Comparison of ENCODE assay signal across 22 cellular contexts in genomic region chr7:116971869-116972268, GRCh38. TPM values are rescaled to one million over a fixed set of nuclear protein-coding genes. Genes with fewer than 3 reads are reported as not detected.
DNase-seq lines count a peak whose midpoint lies in the region; ATAC-seq, FAIRE-seq and TF ChIP-seq lines count a peak whose summit lies in the region.
"Had no signal": no experiment of that assay in that cellular context is flagged by ENCODE, and none has a peak within 500 bp of the region (broad histone marks: within the 10 kb centered on the region; RNA-seq: fewer than 3 reads in every experiment).

No MANE protein-coding gene starts in this region.

- peak overlapping the region; percentile 26 to 66; a peak in 2 of 4 replicates for H3K9ac ChIP-seq in K562 (ENCODE audit: insufficient read depth in 1 of 2, low read depth in 2 of 2, low read length in 2 of 2)
- H3K9ac ChIP-seq: BLaER1 treated with 17β-estradiol and CSF1 and Interleukin-3, amounts not matched to agents 10 nM and 100 nM had no signal

- H3K36me3 ChIP-seq in K562 (ENCODE audit: control insufficient read depth, insufficient read depth, low read length), result no peaks in the 10 kb centered on the region
- H3K36me3 ChIP-seq: SJSA1 had no signal

- peaks cover 28% of the 10 kb centered on the region; the same call in 2 of the 3 replicates for H3K79me2 ChIP-seq in K562 (ENCODE audit: control insufficient read depth, insufficient read depth, low read length)

- H3K9me1 ChIP-seq in K562 (ENCODE audit: control insufficient read depth, insufficient read depth, low read length), result no peaks in the 10 kb centered on the region

- no peak for TF ChIP-seq EP300 in K562 (IDR thresholded peaks at IDR 0.05; ENCODE audit: low read length)

- POLR2A ChIA-PET in activated CD4-positive, alpha-beta T cell treated with anti-CD3 and anti-CD28 coated beads for 36 hours (lab: Charles Lee), result interaction anchor here (0.5 to 1.3 kb wide), 2 partner anchors 8 to 15 kb away, joined by 3 to 5 read pairs; no protein-coding TSS in a partner anchor
- POLR2A ChIA-PET in K562 (lab: Yijun Ruan, JAX), result interaction anchor here (1.2 to 5.0 kb wide), 5 partner anchors 7 to 155 kb away, joined by 4 to 40 read pairs (median 10); partner anchors contain the start of gene ST7

- 19% methylated on average over 4 of the region's 4 CpGs for WGBS in K562 (ENCODE audit: insufficient coverage, low coverage, missing lambda C conversion rate)

- no peaks in the 10 kb centered on the region for H3K27me3 ChIP-seq in K562 (ENCODE audit: control insufficient read depth in 2 of 2, insufficient read depth in 2 of 2, low read length in 2 of 2)
- H3K27me3 ChIP-seq: BLaER1 treated with 17β-estradiol and CSF1 and Interleukin-3, amounts not matched to agents 10 nM and 100 nM; SJSA1 had no signal

- peak; percentile 34 for DNase-seq in activated CD4-positive, alpha-beta T cell treated with anti-CD3 and anti-CD28 coated beads, Interleukin-2, amount 10 ng/mL, durations not matched to agents 24 days and 14 days
- no peak for DNase-seq in activated CD4-positive, alpha-beta T cell treated with anti-CD3 and anti-CD28 coated beads for 36 hours
- peak in 1 of 4 experiments; percentile 72 for DNase-seq in K562 (ENCODE audit: extremely low read depth in 1 of 4, low spot score in 3 of 4)
- peak; percentile 68 for DNase-seq in islet precursor cell
- no peak for DNase-seq in neural crest cell (ENCODE audit: low read depth, low spot score)
- no peak for DNase-seq in A172 (ENCODE audit: low spot score)
- DNase-seq in central memory CD4-positive, alpha-beta T cell, result no peak
- no peak for DNase-seq in NCI-H2171 (lab: John Stamatoyannopoulos, UW)
- DNase-seq: CD4-positive, alpha-beta memory T cell; DND-41; GOT3; NCI-H1092; NCI-H1436 treated with DMSO at 0.1 percent for 48 hours; NCI-H2029; NCI-H345; NCI-H524; NCI-H82 had no signal

- FAIRE-seq in K562 (lab: Jason Lieb, UNC), result no peak
- FAIRE-seq: GM18507, RCC 7860 had no signal

- no peak overlapping the region for H3K27ac Mint-ChIP-seq in activated CD4-positive, alpha-beta T cell treated with anti-CD3 and anti-CD28 coated beads, Interleukin-2, amount 10 ng/mL, durations not matched to agents 24 days and 14 days
- no peak overlapping the region for H3K27ac Mint-ChIP-seq in activated CD4-positive, alpha-beta T cell treated with anti-CD3 and anti-CD28 coated beads for 36 hours
- peak overlapping the region; percentile 36 for H3K27ac Mint-ChIP-seq in neural crest cell (ENCODE audit: unreplicated experiment)
- H3K27ac Mint-ChIP-seq: CD4-positive, alpha-beta memory T cell had no signal

- intact Hi-C loops in activated CD4-positive, alpha-beta T cell treated with anti-CD3 and anti-CD28 coated beads, Interleukin-2, amount 10 ng/mL, durations not matched to agents 24 days and 14 days (cut with micrococcal nuclease), result no loop called here
- intact Hi-C loops in activated CD4-positive, alpha-beta T cell treated with anti-CD3 and anti-CD28 coated beads for 36 hours (cut with DNase I, micrococcal nuclease), result no loop called here
- intact Hi-C loops in K562 (cut with micrococcal nuclease), result no loop called here

- BruUV-seq in K562 (replicated peaks; lab: Mats Ljungman, UMichigan), result no TSS peak

- H3K9me3 ChIP-seq in K562 (replicated peaks; ENCODE audit: control insufficient read depth, insufficient read depth, low read depth, low read length), result no peaks in the 10 kb centered on the region
- H3K9me3 ChIP-seq: SJSA1 had no signal

- TF ChIP-seq CTCF in K562 (IDR thresholded peaks at IDR 0.05 in 2 of 3, conservative IDR thresholded peaks at IDR 0.05 in 1 of 3; ENCODE audit: insufficient read depth in 2 of 3, low read depth in 1 of 3, low read length in 3 of 3) (no peak), neural crest cell (conservative IDR thresholded peaks at IDR 0.05) (no peak)

- peaks cover 10% of the 10 kb centered on the region for H3K27me3 Mint-ChIP-seq in activated CD4-positive, alpha-beta T cell treated with anti-CD3 and anti-CD28 coated beads, Interleukin-2, amount 10 ng/mL, durations not matched to agents 24 days and 14 days
- no peaks in the 10 kb centered on the region for H3K27me3 Mint-ChIP-seq in activated CD4-positive, alpha-beta T cell treated with anti-CD3 and anti-CD28 coated beads for 36 hours
- H3K27me3 Mint-ChIP-seq in neural crest cell (ENCODE audit: low read depth), result no peaks in the 10 kb centered on the region

- H4K20me1 ChIP-seq in K562 (replicated peaks; ENCODE audit: control insufficient read depth, insufficient read depth, low read length), result no peaks in the 10 kb centered on the region

- no peak for TF ChIP-seq POLR2A in K562 (conservative IDR thresholded peaks at IDR 0.05)

- in situ Hi-C loops in K562 (cut with MboI), result loop anchor here (25.0 kb wide), 1 partner anchor 1215 kb away; the partner anchor contains the start of gene LSM8

- no peak for ATAC-seq in activated CD4-positive, alpha-beta T cell treated with anti-CD3 and anti-CD28 coated beads for 36 hours
- ATAC-seq in K562, result peak; percentile 62

- peak overlapping the region; percentile 70 for H3K4me2 ChIP-seq in K562 (ENCODE audit: insufficient read depth, low read length)
- H3K4me2 ChIP-seq: BLaER1 treated with 17β-estradiol and CSF1 and Interleukin-3, amounts not matched to agents 10 nM and 100 nM had no signal

- no peaks in the 10 kb centered on the region for H3K9me3 Mint-ChIP-seq in activated CD4-positive, alpha-beta T cell treated with anti-CD3 and anti-CD28 coated beads, Interleukin-2, amount 10 ng/mL, durations not matched to agents 24 days and 14 days
- no peaks in the 10 kb centered on the region for H3K9me3 Mint-ChIP-seq in activated CD4-positive, alpha-beta T cell treated with anti-CD3 and anti-CD28 coated beads for 36 hours (ENCODE audit: low read depth)
- peaks cover 3% of the 10 kb centered on the region for H3K9me3 Mint-ChIP-seq in neural crest cell
- H3K9me3 Mint-ChIP-seq: CD4-positive, alpha-beta memory T cell had no signal

- TF ChIP-seq RAD21 in K562 (CRISPR knock-in tag; conservative IDR thresholded peaks at IDR 0.05 in 1 of 2, IDR thresholded peaks at IDR 0.05 in 1 of 2), result no peak

- H3K36me3 Mint-ChIP-seq in activated CD4-positive, alpha-beta T cell treated with anti-CD3 and anti-CD28 coated beads, Interleukin-2, amount 10 ng/mL, durations not matched to agents 24 days and 14 days (ENCODE audit: low read depth), result no peaks in the 10 kb centered on the region
- peaks cover 2% of the 10 kb centered on the region for H3K36me3 Mint-ChIP-seq in activated CD4-positive, alpha-beta T cell treated with anti-CD3 and anti-CD28 coated beads for 36 hours (ENCODE audit: low read depth)
- H3K36me3 Mint-ChIP-seq in neural crest cell (ENCODE audit: low read depth), result peaks cover 2% of the 10 kb centered on the region
- H3K36me3 Mint-ChIP-seq: CD4-positive, alpha-beta memory T cell had no signal

- CTCF ChIA-PET in activated CD4-positive, alpha-beta T cell treated with anti-CD3 and anti-CD28 coated beads for 36 hours (lab: Charles Lee), result interaction anchor here (0.6 to 4.0 kb wide), 7 partner anchors 9 to 486 kb away, joined by 3 to 22 read pairs (median 3); no protein-coding TSS in a partner anchor
- CTCF ChIA-PET in K562 (lab: Yijun Ruan, JAX; ENCODE audit: low intra/inter-chr PET ratio), result interaction anchor here (0.7 kb wide), 1 partner anchor 13 kb away, joined by 3 read pairs; no protein-coding TSS in a partner anchor

- peaks cover 12 to 25% of the 10 kb centered on the region in 2 experiments for H3K4me1 ChIP-seq in K562 (replicated peaks in 1 of 2; ENCODE audit: control insufficient read depth in 2 of 2, insufficient read depth in 2 of 2, low read length in 2 of 2)

- no peak overlapping the region for H3K4me3 ChIP-seq in K562
- H3K4me3 ChIP-seq: BLaER1 treated with 17β-estradiol and CSF1 and Interleukin-3, amounts not matched to agents 10 nM and 100 nM; SJSA1 had no signal

- H3K27ac ChIP-seq in K562 (ENCODE audit: extremely low read depth, low read depth, low read length), result peak overlapping the region; percentile 44
- H3K27ac ChIP-seq: 22Rv1; BLaER1 treated with 17β-estradiol and CSF1 and Interleukin-3, amounts not matched to agents 10 nM and 100 nM; SJSA1 had no signal

- no peak overlapping the region for H3K4me3 Mint-ChIP-seq in activated CD4-positive, alpha-beta T cell treated with anti-CD3 and anti-CD28 coated beads, Interleukin-2, amount 10 ng/mL, durations not matched to agents 24 days and 14 days
- no peak overlapping the region for H3K4me3 Mint-ChIP-seq in activated CD4-positive, alpha-beta T cell treated with anti-CD3 and anti-CD28 coated beads for 36 hours
- no peak overlapping the region for H3K4me3 Mint-ChIP-seq in neural crest cell
- H3K4me3 Mint-ChIP-seq: CD4-positive, alpha-beta memory T cell had no signal

- H2AFZ ChIP-seq in K562 (ENCODE audit: low read depth, low read length), result peak overlapping the region; percentile 71

- peaks cover 1% of the 10 kb centered on the region for H3K4me1 Mint-ChIP-seq in activated CD4-positive, alpha-beta T cell treated with anti-CD3 and anti-CD28 coated beads, Interleukin-2, amount 10 ng/mL, durations not matched to agents 24 days and 14 days
- peaks cover 7% of the 10 kb centered on the region for H3K4me1 Mint-ChIP-seq in activated CD4-positive, alpha-beta T cell treated with anti-CD3 and anti-CD28 coated beads for 36 hours
- peaks cover 40% of the 10 kb centered on the region for H3K4me1 Mint-ChIP-seq in neural crest cell

RNA-seq across cellular contexts. Expression of gene ST7, which starts 18.6 kb away (rescaled TPM):
- total RNA-seq in activated CD4-positive, alpha-beta T cell treated with anti-CD3 and anti-CD28 coated beads, Interleukin-2, amount 10 ng/mL, durations not matched to agents 24 days and 14 days, result 4.6 and 5.5 TPM in 2 replicates
- 1 to 10 TPM; 6.4 to 8.1 TPM for total RNA-seq in activated CD4-positive, alpha-beta T cell treated with anti-CD3 and anti-CD28 coated beads for 36 hours
- total RNA-seq in K562 (2011; cell fraction: chromatin; rRNA removed; ENCODE audit: low replicate concordance), result 99.4 and 111 TPM in 2 replicates
- 89.4 and 90.1 TPM in 2 replicates for total RNA-seq in K562 (2011; cell fraction: nucleolus; rRNA removed)
- 107 and 111 TPM in 2 replicates for total RNA-seq in K562 (2011; cell fraction: nucleoplasm; rRNA removed)
- 45.5 and 46.1 TPM in 2 replicates for total RNA-seq in K562 (2014; rRNA removed)
- 23.9 and 24.9 TPM in 2 replicates for total RNA-seq in K562 (2014; rRNA removed; fragmentation: Illumina TruSeq; extraction: Trizol)
- total RNA-seq in K562 (2015; rRNA removed; fragmentation: Illumina TruSeq; extraction: Trizol), result 36.9 and 37.2 TPM in 2 replicates
- 31.1 and 34.1 TPM in 2 replicates for total RNA-seq in K562 (2021)
- 32.7 and 52.8 TPM in 2 replicates for polyA plus RNA-seq in K562 (2011; rRNA removed)
- 26.2 and 27.3 TPM in 2 replicates for polyA plus RNA-seq in K562 (2011; cell fraction: cytosol; rRNA removed)
- 40.7 and 45.7 TPM in 2 replicates for polyA plus RNA-seq in K562 (2011; cell fraction: nucleus; rRNA removed)
- 42.1 and 46.6 TPM in 2 replicates for polyA plus RNA-seq in K562 (2012)
- polyA plus RNA-seq in K562 (2014; fragmentation: Illumina TruSeq; extraction: Trizol), result 41.7 and 56.3 TPM in 2 replicates
- polyA plus RNA-seq in K562 (2014; fragmentation: Nextera tagmentation; extraction: Ambion mirVana), result 10 to 100 TPM; 30.9 to 47.6 TPM
- polyA plus RNA-seq in K562 (2014; rRNA removed), result 28.4 and 42.3 TPM in 2 replicates
- polyA minus RNA-seq in K562 (2011; rRNA and poly(A)+ RNA removed), result 59.1 and 77.6 TPM in 2 replicates
- polyA minus RNA-seq in K562 (2011; cell fraction: cytosol; rRNA and poly(A)+ RNA removed), result 21.3 and 32.6 TPM in 2 replicates
- polyA minus RNA-seq in K562 (2011; cell fraction: nucleus; rRNA and poly(A)+ RNA removed), result 66.8 and 85.0 TPM in 2 replicates
- total RNA-seq in neural crest cell, result 22.4 and 25.5 TPM in 2 replicates
- 11.9 and 12.9 TPM in 2 replicates for total RNA-seq in A172 (2014; rRNA removed; shearing (Covaris generic))

Comparison
In these comparisons a context has a peak if more than half of its experiments do, and no peak if none do; other contexts are left out.
1. DNase-seq: peak in activated CD4-positive, alpha-beta T cell treated with anti-CD3 and anti-CD28 coated beads, Interleukin-2, amount 10 ng/mL, durations not matched to agents 24 days and 14 days (single experiment) and islet precursor cell (single experiment); none in activated CD4-positive, alpha-beta T cell treated with anti-CD3 and anti-CD28 coated beads for 36 hours (single experiment), neural crest cell (single experiment), A172 (single experiment), central memory CD4-positive, alpha-beta T cell (single experiment) and NCI-H2171 (single experiment).